ENCODE assay signal across 23 cellular contexts in genomic region chrX:108307408-108308085, GRCh38.
DNase-seq lines count a peak whose midpoint lies in the region; ATAC-seq and TF ChIP-seq lines count a peak whose summit lies in the region.
"Had no signal": no experiment of that assay in that cellular context is flagged by ENCODE, and none has a peak within 500 bp of the region (broad histone marks: within the 10 kb centered on the region; RNA-seq: fewer than 3 reads in every experiment).

No MANE protein-coding gene starts in this region.

- DNase-seq in Right ventricle myocardium inferior (ENCODE audit: missing footprints) = peak; percentile 54
- DNase-seq in right atrium auricular region (ENCODE audit: low spot score) = no peak
- peak; percentile 51 for DNase-seq in lung (ENCODE audit: low spot score)
- peak in 1 of 2 donors; percentile 80 for DNase-seq in upper lobe of left lung
- DNase-seq in DMS153 treated with DMSO at 0.1 percent for 48 hours (lab: John Stamatoyannopoulos, UW; ENCODE audit: unreplicated experiment) = no peak
- no peak for DNase-seq in ACHN
- DNase-seq: activated CD4-positive, alpha-beta T cell treated with anti-CD3 and anti-CD28 coated beads, Interleukin-2, amount 50 U/mL, for 1 hour; activated gamma-delta T cell; amniotic stem cell; DMS53; effector CD8-positive, alpha-beta T cell; mesendoderm; MM.1S; natural killer cell; NCI-H1694 treated with DMSO at 0.1 percent for 48 hours; SHP77; stimulated activated CD4-positive, alpha-beta T cell treated with anti-CD3 and anti-CD28 coated beads, Interleukin-4, amount 100 ng/mL, for 24 hours had no signal

- H3K4me3 ChIP-seq in right atrium auricular region (no peak overlapping the region), gastroesophageal sphincter (no peak overlapping the region), lung (no peak overlapping the region), upper lobe of left lung (no peak overlapping the region)
- H3K4me3 ChIP-seq: skin epidermis had no signal

- H3K36me3 ChIP-seq in right atrium auricular region (no peaks in the 10 kb centered on the region), gastroesophageal sphincter (no peaks in the 10 kb centered on the region), lung (ENCODE audit: control insufficient read depth in 2 of 2, insufficient read depth in 2 of 2, low read length in 2 of 2) (no peaks in the 10 kb centered on the region), upper lobe of left lung (no peaks in the 10 kb centered on the region)

- TF ChIP-seq EP300 in gastroesophageal sphincter (IDR thresholded peaks at IDR 0.05) = no peak
- TF ChIP-seq EP300 in upper lobe of left lung (IDR thresholded peaks at IDR 0.05) = peak in 1 of 4 donors; percentile 38

- no peak for TF ChIP-seq POLR2A in gastroesophageal sphincter (IDR thresholded peaks at IDR 0.05)
- no peak for TF ChIP-seq POLR2A in upper lobe of left lung (IDR thresholded peaks at IDR 0.05)

- in situ Hi-C loops in ACHN (cut with HindIII; ENCODE audit: low pct_ligation_motif_present, low pct_unique_long_range_greater_than_20kb, low sequenced_read_pairs) = no loop called here

- H3K9me3 ChIP-seq in right atrium auricular region (no peaks in the 10 kb centered on the region), gastroesophageal sphincter (no peaks in the 10 kb centered on the region), lung (ENCODE audit: control insufficient read depth in 2 of 2, insufficient read depth in 1 of 2, low read length in 1 of 2) (no peaks in the 10 kb centered on the region), upper lobe of left lung (no peaks in the 10 kb centered on the region)

- TF ChIP-seq CTCF in right atrium auricular region (IDR thresholded peaks at IDR 0.05) (no peak), gastroesophageal sphincter (IDR thresholded peaks at IDR 0.05) (peak in 2 of 4 experiments; percentile 10 to 34), lung (IDR thresholded peaks at IDR 0.05; ENCODE audit: control extremely low read depth, extremely low read depth) (no peak), upper lobe of left lung (IDR thresholded peaks at IDR 0.05) (no peak)

- H3K27me3 ChIP-seq in right atrium auricular region = no peaks in the 10 kb centered on the region
- H3K27me3 ChIP-seq in gastroesophageal sphincter = no peaks in the 10 kb centered on the region
- no peaks in the 10 kb centered on the region for H3K27me3 ChIP-seq in lung (ENCODE audit: control insufficient read depth, insufficient read depth)
- no peaks in the 10 kb centered on the region for H3K27me3 ChIP-seq in upper lobe of left lung

- ATAC-seq in Right ventricle myocardium inferior (peak; percentile 85), gastroesophageal sphincter (peak; percentile 83), lung (ENCODE audit: insufficient read depth, low FRiP score) (peak; percentile 44), upper lobe of left lung (ENCODE audit: low FRiP score in 2 of 2) (peak; percentile 50 to 88), GM18511 (IDR thresholded peaks at IDR 0.05; ENCODE audit: unreplicated experiment) (no peak)
- ATAC-seq: esophagus mucosa, HCT116, natural killer cell had no signal

- no peaks in the 10 kb centered on the region for H3K4me1 ChIP-seq in right atrium auricular region
- H3K4me1 ChIP-seq in gastroesophageal sphincter = peaks cover 0 to 61% (median 5%) of the 10 kb centered on the region in 3 donors
- H3K4me1 ChIP-seq in lung (ENCODE audit: control insufficient read depth in 2 of 2, insufficient read depth in 2 of 2, low read length in 2 of 2) = peaks cover 0 to 2% of the 10 kb centered on the region in 2 donors
- peaks cover 0 to 12% (median 0%) of the 10 kb centered on the region in 4 donors for H3K4me1 ChIP-seq in upper lobe of left lung
- H3K4me1 ChIP-seq: parathyroid adenoma had no signal

- WGBS in gastroesophageal sphincter (ENCODE audit: low coverage in 1 of 2), 2 donors = 54 to 60% methylated on average over 2 to 3 of the region's 4 CpGs
- 48 to 84% methylated on average over 4 of the region's 4 CpGs for WGBS in lung, 2 donors
- WGBS in upper lobe of left lung, 2 donors = 38% methylated on average over 4 of the region's 4 CpGs; no CpG with 5 or more reads in 1 of the 2 donors

- H3K27ac ChIP-seq in right atrium auricular region (peak overlapping the region in 1 of 2 donors; percentile 29), gastroesophageal sphincter (peak overlapping the region; percentile 43 to 77 (median 69)), lung (ENCODE audit: low read depth in 1 of 2, low read length in 1 of 2) (peak overlapping the region in 1 of 2 donors; percentile 68), upper lobe of left lung (peak overlapping the region in 1 of 4 donors; percentile 32)
- H3K27ac ChIP-seq: parathyroid adenoma, skin epidermis had no signal

- intact Hi-C loops in Right ventricle myocardium inferior (cut with DNase I) = loop anchor here (5.0 to 10.0 kb wide), 2 partner anchors 77 to 230 kb away; no protein-coding TSS in a partner anchor

Comparison
In these comparisons a context has a peak if more than half of its experiments do, and no peak if none do; other contexts are left out.
1. DNase-seq: peak in Right ventricle myocardium inferior (single experiment) and lung (single experiment); none in right atrium auricular region (single experiment), DMS153 treated with DMSO at 0.1 percent for 48 hours (single experiment) and ACHN (single experiment).